1 cellular context compared by ENCODE assay signal in the genomic region with DNA sequence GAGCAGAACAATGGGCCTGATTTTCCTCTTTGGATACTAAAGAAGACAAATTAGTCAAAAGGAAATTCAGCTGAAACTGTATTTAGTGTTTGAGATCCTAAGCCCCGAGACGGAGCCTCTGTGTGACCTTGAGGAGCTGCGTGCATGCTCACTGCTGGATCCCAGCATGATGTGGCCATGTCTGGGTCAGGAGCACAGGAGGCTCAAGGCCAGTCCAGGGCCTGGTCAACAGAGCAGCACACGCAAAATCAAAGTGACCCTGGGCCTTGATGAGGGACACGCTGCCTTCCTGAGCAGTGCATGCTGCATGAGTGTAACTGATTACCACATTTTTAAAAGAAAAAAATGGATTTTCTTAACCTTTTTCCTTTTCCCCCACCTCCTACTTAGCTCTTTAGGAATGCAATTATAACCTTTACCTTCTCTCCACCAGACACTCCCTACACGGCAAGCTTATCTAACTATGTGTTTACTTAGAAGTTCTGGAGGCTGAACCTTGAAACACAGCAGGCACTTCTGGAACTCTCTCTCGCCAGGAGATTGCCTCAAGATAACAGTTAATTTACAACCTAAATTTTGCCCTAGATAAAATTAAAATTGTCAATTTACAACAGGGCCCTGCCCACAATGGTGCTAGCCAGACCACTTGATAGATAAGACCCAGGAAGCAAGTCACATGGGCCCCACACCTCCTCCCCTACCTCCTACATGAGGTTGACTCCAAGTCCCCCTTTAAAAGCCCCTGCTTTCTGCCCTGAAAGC.
TF ChIP-seq lines count a peak whose summit lies in the region.

No MANE protein-coding gene starts in this region.

TF ChIP-seq in HepG2, 621 proteins besides CTCF, POLR2A, EP300 and RAD21 (continued from another document and continues in another):
- TF ChIP-seq HOXD1 (CRISPR knock-in tag; IDR thresholded peaks at IDR 0.05) (peak; percentile 49; the same call in 1 of the 2 replicates), MIXL1 (CRISPR knock-in tag; IDR thresholded peaks at IDR 0.05) (0 out of 2 replicates have a peak, but pooled peaks have one; percentile 39), ZNF317 (CRISPR knock-in tag; IDR thresholded peaks at IDR 0.05) (0 out of 2 replicates have a peak, but pooled peaks have one; percentile 23), NKX3-1 (CRISPR knock-in tag; IDR thresholded peaks at IDR 0.05) (0 out of 2 replicates have a peak, but pooled peaks have one; percentile 20), NR2F6 (IDR thresholded peaks at IDR 0.05) (no peak), NR2F6 (CRISPR knock-in tag; IDR thresholded peaks at IDR 0.05) (peak; percentile 70), SMAD3 (CRISPR knock-in tag; IDR thresholded peaks at IDR 0.05) (0 out of 2 replicates have a peak, but pooled peaks have one; percentile 35), HDAC2 (CRISPR knock-in tag; IDR thresholded peaks at IDR 0.05) (peak; percentile 60; the same call in 1 of the 2 replicates), ZFX (CRISPR knock-in tag; IDR thresholded peaks at IDR 0.05; ENCODE audit: low read depth) (peak; percentile 72), ZBTB43 (CRISPR knock-in tag; conservative IDR thresholded peaks at IDR 0.05) (peak; percentile 30; the same call in 1 of the 2 replicates), MEIS2 (CRISPR knock-in tag; IDR thresholded peaks at IDR 0.05) (0 out of 2 replicates have a peak, but pooled peaks have one; percentile 28), THAP11 (CRISPR knock-in tag; IDR thresholded peaks at IDR 0.05) (0 out of 2 replicates have a peak, but pooled peaks have one; percentile 26), HNF4A (CRISPR knock-in tag; IDR thresholded peaks at IDR 0.05) (peak; percentile 87), ZNF768 (CRISPR knock-in tag; IDR thresholded peaks at IDR 0.05) (0 out of 2 replicates have a peak, but pooled peaks have one; percentile 35), ZNF382 (CRISPR knock-in tag; IDR thresholded peaks at IDR 0.05; ENCODE audit: borderline replicate concordance) (no peak), ZNF251 (CRISPR knock-in tag; IDR thresholded peaks at IDR 0.05) (no peak), ZNF691 (CRISPR knock-in tag; IDR thresholded peaks at IDR 0.05; ENCODE audit: borderline replicate concordance, low read depth) (peak; percentile 45; the same call in 1 of the 2 replicates), IRF2 (CRISPR knock-in tag; IDR thresholded peaks at IDR 0.05) (peak; percentile 50; the same call in 1 of the 2 replicates), HNF4G (IDR thresholded peaks at IDR 0.05; ENCODE audit: borderline replicate concordance, low read depth, low read length) (0 out of 2 replicates have a peak, but pooled peaks have one; percentile 39), HNF4G (CRISPR knock-in tag; IDR thresholded peaks at IDR 0.05; ENCODE audit: borderline replicate concordance, low read depth) (no peak; the same call in 1 of the 2 replicates), LCORL (IDR thresholded peaks at IDR 0.05) (no peak), LCORL (CRISPR knock-in tag; IDR thresholded peaks at IDR 0.05) (peak; percentile 46; the same call in 1 of the 2 replicates), HMG20A (CRISPR knock-in tag; IDR thresholded peaks at IDR 0.05; ENCODE audit: borderline replicate concordance) (peak; percentile 80), DMAP1 (CRISPR knock-in tag; IDR thresholded peaks at IDR 0.05) (0 out of 2 replicates have a peak, but pooled peaks have one; percentile 24), ZNF263 (CRISPR knock-in tag; IDR thresholded peaks at IDR 0.05) (0 out of 2 replicates have a peak, but pooled peaks have one; percentile 11), CEBPG (CRISPR knock-in tag; IDR thresholded peaks at IDR 0.05) (no peak), ZFY (CRISPR knock-in tag; IDR thresholded peaks at IDR 0.05) (peak; percentile 65), SP5 (CRISPR knock-in tag; IDR thresholded peaks at IDR 0.05; ENCODE audit: borderline replicate concordance, low read depth) (no peak), SAP130 (CRISPR knock-in tag; IDR thresholded peaks at IDR 0.05; ENCODE audit: low read depth) (peak; percentile 32; the same call in 1 of the 2 replicates), RCOR2 (CRISPR knock-in tag; IDR thresholded peaks at IDR 0.05) (0 out of 2 replicates have a peak, but pooled peaks have one; percentile 17), ARHGAP35 (CRISPR knock-in tag; IDR thresholded peaks at IDR 0.05; ENCODE audit: borderline replicate concordance) (no peak), ZMYM2 (CRISPR knock-in tag; IDR thresholded peaks at IDR 0.05) (peak; percentile 24; the same call in 1 of the 2 replicates), MIER3 (CRISPR knock-in tag; IDR thresholded peaks at IDR 0.05; ENCODE audit: borderline replicate concordance) (peak; percentile 44; the same call in 1 of the 2 replicates), PITX1 (CRISPR knock-in tag; IDR thresholded peaks at IDR 0.05) (0 out of 2 replicates have a peak, but pooled peaks have one; percentile 32), POGZ (CRISPR knock-in tag; IDR thresholded peaks at IDR 0.05) (peak; percentile 94), HOXA3 (CRISPR knock-in tag; IDR thresholded peaks at IDR 0.05) (peak; percentile 72)
- TF ChIP-seq, protein P1, sequence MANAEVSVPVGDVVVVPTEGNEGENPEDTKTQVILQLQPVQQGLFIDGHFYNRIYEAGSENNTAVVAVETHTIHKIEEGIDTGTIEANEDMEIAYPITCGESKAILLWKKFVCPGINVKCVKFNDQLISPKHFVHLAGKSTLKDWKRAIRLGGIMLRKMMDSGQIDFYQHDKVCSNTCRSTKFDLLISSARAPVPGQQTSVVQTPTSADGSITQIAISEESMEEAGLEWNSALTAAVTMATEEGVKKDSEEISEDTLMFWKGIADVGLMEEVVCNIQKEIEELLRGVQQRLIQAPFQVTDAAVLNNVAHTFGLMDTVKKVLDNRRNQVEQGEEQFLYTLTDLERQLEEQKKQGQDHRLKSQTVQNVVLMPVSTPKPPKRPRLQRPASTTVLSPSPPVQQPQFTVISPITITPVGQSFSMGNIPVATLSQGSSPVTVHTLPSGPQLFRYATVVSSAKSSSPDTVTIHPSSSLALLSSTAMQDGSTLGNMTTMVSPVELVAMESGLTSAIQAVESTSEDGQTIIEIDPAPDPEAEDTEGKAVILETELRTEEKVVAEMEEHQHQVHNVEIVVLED (CRISPR knock-in tag; IDR thresholded peaks at IDR 0.05; ENCODE audit: borderline replicate concordance): no peak
- TF ChIP-seq, protein P2, sequence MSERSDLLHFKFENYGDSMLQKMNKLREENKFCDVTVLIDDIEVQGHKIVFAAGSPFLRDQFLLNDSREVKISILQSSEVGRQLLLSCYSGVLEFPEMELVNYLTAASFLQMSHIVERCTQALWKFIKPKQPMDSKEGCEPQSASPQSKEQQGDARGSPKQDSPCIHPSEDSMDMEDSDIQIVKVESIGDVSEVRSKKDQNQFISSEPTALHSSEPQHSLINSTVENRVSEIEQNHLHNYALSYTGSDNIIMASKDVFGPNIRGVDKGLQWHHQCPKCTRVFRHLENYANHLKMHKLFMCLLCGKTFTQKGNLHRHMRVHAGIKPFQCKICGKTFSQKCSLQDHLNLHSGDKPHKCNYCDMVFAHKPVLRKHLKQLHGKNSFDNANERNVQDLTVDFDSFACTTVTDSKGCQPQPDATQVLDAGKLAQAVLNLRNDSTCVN (CRISPR knock-in tag; IDR thresholded peaks at IDR 0.05; ENCODE audit: borderline replicate concordance): peak; percentile 99
- TF ChIP-seq, protein P3, sequence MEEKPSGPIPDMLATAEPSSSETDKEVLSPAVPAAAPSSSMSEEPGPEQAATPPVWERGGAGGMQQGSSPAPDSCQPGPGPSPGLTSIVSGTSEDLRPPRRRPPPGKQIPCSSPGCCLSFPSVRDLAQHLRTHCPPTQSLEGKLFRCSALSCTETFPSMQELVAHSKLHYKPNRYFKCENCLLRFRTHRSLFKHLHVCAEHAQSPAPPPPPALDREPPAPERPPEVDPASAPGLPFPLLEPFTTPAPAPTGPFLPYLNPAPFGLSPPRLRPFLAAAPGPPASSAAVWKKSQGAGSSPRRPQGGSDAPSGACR (CRISPR knock-in tag; IDR thresholded peaks at IDR 0.05): 0 out of 2 replicates have a peak, but pooled peaks have one; percentile 31
- TF ChIP-seq, protein P4, sequence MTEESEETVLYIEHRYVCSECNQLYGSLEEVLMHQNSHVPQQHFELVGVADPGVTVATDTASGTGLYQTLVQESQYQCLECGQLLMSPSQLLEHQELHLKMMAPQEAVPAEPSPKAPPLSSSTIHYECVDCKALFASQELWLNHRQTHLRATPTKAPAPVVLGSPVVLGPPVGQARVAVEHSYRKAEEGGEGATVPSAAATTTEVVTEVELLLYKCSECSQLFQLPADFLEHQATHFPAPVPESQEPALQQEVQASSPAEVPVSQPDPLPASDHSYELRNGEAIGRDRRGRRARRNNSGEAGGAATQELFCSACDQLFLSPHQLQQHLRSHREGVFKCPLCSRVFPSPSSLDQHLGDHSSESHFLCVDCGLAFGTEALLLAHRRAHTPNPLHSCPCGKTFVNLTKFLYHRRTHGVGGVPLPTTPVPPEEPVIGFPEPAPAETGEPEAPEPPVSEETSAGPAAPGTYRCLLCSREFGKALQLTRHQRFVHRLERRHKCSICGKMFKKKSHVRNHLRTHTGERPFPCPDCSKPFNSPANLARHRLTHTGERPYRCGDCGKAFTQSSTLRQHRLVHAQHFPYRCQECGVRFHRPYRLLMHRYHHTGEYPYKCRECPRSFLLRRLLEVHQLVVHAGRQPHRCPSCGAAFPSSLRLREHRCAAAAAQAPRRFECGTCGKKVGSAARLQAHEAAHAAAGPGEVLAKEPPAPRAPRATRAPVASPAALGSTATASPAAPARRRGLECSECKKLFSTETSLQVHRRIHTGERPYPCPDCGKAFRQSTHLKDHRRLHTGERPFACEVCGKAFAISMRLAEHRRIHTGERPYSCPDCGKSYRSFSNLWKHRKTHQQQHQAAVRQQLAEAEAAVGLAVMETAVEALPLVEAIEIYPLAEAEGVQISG (CRISPR knock-in tag; IDR thresholded peaks at IDR 0.05): peak; percentile 50; the same call in 1 of the 2 replicates
- TF ChIP-seq, protein P5, sequence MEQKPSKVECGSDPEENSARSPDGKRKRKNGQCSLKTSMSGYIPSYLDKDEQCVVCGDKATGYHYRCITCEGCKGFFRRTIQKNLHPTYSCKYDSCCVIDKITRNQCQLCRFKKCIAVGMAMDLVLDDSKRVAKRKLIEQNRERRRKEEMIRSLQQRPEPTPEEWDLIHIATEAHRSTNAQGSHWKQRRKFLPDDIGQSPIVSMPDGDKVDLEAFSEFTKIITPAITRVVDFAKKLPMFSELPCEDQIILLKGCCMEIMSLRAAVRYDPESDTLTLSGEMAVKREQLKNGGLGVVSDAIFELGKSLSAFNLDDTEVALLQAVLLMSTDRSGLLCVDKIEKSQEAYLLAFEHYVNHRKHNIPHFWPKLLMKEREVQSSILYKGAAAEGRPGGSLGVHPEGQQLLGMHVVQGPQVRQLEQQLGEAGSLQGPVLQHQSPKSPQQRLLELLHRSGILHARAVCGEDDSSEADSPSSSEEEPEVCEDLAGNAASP (CRISPR knock-in tag; IDR thresholded peaks at IDR 0.05; ENCODE audit: borderline replicate concordance): peak; percentile 55; the same call in 1 of the 2 replicates
- TF ChIP-seq, protein P6, sequence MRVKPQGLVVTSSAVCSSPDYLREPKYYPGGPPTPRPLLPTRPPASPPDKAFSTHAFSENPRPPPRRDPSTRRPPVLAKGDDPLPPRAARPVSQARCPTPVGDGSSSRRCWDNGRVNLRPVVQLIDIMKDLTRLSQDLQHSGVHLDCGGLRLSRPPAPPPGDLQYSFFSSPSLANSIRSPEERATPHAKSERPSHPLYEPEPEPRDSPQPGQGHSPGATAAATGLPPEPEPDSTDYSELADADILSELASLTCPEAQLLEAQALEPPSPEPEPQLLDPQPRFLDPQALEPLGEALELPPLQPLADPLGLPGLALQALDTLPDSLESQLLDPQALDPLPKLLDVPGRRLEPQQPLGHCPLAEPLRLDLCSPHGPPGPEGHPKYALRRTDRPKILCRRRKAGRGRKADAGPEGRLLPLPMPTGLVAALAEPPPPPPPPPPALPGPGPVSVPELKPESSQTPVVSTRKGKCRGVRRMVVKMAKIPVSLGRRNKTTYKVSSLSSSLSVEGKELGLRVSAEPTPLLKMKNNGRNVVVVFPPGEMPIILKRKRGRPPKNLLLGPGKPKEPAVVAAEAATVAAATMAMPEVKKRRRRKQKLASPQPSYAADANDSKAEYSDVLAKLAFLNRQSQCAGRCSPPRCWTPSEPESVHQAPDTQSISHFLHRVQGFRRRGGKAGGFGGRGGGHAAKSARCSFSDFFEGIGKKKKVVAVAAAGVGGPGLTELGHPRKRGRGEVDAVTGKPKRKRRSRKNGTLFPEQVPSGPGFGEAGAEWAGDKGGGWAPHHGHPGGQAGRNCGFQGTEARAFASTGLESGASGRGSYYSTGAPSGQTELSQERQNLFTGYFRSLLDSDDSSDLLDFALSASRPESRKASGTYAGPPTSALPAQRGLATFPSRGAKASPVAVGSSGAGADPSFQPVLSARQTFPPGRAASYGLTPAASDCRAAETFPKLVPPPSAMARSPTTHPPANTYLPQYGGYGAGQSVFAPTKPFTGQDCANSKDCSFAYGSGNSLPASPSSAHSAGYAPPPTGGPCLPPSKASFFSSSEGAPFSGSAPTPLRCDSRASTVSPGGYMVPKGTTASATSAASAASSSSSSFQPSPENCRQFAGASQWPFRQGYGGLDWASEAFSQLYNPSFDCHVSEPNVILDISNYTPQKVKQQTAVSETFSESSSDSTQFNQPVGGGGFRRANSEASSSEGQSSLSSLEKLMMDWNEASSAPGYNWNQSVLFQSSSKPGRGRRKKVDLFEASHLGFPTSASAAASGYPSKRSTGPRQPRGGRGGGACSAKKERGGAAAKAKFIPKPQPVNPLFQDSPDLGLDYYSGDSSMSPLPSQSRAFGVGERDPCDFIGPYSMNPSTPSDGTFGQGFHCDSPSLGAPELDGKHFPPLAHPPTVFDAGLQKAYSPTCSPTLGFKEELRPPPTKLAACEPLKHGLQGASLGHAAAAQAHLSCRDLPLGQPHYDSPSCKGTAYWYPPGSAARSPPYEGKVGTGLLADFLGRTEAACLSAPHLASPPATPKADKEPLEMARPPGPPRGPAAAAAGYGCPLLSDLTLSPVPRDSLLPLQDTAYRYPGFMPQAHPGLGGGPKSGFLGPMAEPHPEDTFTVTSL (CRISPR knock-in tag; IDR thresholded peaks at IDR 0.05; ENCODE audit: borderline replicate concordance): peak; percentile 82; the same call in 1 of the 2 replicates
